ENCODE assay signal across 1 cellular context in the genomic region with DNA sequence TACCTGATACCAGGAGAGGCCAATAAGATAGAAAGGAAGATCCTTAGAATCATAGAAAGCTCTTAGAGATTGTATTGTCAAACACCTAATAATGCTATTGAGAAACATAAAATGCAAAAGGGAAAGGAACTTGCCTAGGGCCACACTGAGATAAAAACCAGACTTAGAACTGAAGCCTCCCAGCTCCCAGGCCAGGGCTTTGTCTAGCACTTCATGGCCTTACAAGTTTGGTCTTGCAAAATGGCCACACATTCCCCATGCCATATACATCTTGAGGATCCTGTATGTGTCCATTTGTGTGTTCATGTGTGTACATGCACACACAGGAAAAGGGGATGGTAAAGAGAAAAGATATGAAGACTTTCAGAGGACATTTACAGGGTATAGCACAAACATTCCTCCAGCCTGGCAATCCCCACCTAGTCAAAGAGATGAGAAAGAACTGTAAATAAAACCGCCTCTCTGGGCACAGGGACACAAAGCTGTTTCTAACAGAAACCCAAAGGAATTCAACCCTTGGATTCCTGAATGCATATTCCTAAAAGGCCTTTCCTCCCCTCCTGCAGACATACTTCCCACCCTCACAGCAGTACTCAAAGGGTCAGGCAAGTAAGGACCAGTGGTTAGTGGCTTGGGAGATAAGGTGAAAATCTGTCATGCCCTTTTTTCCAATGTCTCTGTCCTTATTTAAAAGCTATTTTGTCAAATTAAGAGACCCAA.
TF ChIP-seq lines count a peak whose summit lies in the region.

No MANE protein-coding gene starts in this region.

TF ChIP-seq in GM23338, 12 proteins besides CTCF, POLR2A, EP300 and RAD21 (continued from another document):
- TF ChIP-seq, protein P1, sequence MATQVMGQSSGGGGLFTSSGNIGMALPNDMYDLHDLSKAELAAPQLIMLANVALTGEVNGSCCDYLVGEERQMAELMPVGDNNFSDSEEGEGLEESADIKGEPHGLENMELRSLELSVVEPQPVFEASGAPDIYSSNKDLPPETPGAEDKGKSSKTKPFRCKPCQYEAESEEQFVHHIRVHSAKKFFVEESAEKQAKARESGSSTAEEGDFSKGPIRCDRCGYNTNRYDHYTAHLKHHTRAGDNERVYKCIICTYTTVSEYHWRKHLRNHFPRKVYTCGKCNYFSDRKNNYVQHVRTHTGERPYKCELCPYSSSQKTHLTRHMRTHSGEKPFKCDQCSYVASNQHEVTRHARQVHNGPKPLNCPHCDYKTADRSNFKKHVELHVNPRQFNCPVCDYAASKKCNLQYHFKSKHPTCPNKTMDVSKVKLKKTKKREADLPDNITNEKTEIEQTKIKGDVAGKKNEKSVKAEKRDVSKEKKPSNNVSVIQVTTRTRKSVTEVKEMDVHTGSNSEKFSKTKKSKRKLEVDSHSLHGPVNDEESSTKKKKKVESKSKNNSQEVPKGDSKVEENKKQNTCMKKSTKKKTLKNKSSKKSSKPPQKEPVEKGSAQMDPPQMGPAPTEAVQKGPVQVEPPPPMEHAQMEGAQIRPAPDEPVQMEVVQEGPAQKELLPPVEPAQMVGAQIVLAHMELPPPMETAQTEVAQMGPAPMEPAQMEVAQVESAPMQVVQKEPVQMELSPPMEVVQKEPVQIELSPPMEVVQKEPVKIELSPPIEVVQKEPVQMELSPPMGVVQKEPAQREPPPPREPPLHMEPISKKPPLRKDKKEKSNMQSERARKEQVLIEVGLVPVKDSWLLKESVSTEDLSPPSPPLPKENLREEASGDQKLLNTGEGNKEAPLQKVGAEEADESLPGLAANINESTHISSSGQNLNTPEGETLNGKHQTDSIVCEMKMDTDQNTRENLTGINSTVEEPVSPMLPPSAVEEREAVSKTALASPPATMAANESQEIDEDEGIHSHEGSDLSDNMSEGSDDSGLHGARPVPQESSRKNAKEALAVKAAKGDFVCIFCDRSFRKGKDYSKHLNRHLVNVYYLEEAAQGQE (IDR thresholded peaks at IDR 0.05; ENCODE audit: unreplicated experiment): no peak
- TF ChIP-seq JUNB (IDR thresholded peaks at IDR 0.05; ENCODE audit: unreplicated experiment) (no peak), NANOG (IDR thresholded peaks at IDR 0.05; ENCODE audit: borderline replicate concordance) (no peak), ZNF331 (CRISPR knock-in tag; IDR thresholded peaks at IDR 0.05; ENCODE audit: low read depth) (no peak), STAT1 (IDR thresholded peaks at IDR 0.05; ENCODE audit: unreplicated experiment) (no peak), EZH2phosphoT487 (IDR thresholded peaks at IDR 0.05; ENCODE audit: unreplicated experiment) (no peak), ZNF114 (CRISPR knock-in tag; IDR thresholded peaks at IDR 0.05) (no peak), POLR2AphosphoS5 (IDR thresholded peaks at IDR 0.05; ENCODE audit: low read depth) (no peak)
- TF ChIP-seq, protein P2, sequence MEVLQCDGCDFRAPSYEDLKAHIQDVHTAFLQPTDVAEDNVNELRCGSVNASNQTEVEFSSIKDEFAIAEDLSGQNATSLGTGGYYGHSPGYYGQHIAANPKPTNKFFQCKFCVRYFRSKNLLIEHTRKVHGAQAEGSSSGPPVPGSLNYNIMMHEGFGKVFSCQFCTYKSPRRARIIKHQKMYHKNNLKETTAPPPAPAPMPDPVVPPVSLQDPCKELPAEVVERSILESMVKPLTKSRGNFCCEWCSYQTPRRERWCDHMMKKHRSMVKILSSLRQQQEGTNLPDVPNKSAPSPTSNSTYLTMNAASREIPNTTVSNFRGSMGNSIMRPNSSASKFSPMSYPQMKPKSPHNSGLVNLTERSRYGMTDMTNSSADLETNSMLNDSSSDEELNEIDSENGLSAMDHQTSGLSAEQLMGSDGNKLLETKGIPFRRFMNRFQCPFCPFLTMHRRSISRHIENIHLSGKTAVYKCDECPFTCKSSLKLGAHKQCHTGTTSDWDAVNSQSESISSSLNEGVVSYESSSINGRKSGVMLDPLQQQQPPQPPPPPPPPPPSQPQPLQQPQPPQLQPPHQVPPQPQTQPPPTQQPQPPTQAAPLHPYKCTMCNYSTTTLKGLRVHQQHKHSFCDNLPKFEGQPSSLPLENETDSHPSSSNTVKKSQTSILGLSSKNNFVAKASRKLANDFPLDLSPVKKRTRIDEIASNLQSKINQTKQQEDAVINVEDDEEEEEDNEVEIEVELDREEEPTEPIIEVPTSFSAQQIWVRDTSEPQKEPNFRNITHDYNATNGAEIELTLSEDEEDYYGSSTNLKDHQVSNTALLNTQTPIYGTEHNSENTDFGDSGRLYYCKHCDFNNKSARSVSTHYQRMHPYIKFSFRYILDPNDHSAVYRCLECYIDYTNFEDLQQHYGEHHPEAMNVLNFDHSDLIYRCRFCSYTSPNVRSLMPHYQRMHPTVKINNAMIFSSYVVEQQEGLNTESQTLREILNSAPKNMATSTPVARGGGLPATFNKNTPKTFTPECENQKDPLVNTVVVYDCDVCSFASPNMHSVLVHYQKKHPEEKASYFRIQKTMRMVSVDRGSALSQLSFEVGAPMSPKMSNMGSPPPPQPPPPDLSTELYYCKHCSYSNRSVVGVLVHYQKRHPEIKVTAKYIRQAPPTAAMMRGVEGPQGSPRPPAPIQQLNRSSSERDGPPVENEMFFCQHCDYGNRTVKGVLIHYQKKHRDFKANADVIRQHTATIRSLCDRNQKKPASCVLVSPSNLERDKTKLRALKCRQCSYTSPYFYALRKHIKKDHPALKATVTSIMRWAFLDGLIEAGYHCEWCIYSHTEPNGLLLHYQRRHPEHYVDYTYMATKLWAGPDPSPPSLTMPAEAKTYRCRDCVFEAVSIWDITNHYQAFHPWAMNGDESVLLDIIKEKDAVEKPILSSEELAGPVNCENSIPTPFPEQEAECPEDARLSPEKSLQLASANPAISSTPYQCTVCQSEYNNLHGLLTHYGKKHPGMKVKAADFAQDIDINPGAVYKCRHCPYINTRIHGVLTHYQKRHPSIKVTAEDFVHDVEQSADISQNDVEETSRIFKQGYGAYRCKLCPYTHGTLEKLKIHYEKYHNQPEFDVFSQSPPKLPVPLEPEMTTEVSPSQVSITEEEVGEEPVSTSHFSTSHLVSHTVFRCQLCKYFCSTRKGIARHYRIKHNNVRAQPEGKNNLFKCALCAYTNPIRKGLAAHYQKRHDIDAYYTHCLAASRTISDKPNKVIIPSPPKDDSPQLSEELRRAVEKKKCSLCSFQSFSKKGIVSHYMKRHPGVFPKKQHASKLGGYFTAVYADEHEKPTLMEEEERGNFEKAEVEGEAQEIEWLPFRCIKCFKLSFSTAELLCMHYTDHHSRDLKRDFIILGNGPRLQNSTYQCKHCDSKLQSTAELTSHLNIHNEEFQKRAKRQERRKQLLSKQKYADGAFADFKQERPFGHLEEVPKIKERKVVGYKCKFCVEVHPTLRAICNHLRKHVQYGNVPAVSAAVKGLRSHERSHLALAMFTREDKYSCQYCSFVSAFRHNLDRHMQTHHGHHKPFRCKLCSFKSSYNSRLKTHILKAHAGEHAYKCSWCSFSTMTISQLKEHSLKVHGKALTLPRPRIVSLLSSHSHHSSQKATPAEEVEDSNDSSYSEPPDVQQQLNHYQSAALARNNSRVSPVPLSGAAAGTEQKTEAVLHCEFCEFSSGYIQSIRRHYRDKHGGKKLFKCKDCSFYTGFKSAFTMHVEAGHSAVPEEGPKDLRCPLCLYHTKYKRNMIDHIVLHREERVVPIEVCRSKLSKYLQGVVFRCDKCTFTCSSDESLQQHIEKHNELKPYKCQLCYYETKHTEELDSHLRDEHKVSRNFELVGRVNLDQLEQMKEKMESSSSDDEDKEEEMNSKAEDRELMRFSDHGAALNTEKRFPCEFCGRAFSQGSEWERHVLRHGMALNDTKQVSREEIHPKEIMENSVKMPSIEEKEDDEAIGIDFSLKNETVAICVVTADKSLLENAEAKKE (CRISPR knock-in tag; IDR thresholded peaks at IDR 0.05): no peak
TF ChIP-seq in GM23338: peak in this region for 0.
